In genomic region chr2:8629402-8629801, GRCh38 we compare ENCODE assay signal across 1 cellular context.
TF ChIP-seq lines count a peak whose summit lies in the region.

No MANE protein-coding gene starts in this region.

TF ChIP-seq in HCT116, 20 proteins besides CTCF, POLR2A, EP300 and RAD21 (continued from another document):
- TF ChIP-seq, protein P1, sequence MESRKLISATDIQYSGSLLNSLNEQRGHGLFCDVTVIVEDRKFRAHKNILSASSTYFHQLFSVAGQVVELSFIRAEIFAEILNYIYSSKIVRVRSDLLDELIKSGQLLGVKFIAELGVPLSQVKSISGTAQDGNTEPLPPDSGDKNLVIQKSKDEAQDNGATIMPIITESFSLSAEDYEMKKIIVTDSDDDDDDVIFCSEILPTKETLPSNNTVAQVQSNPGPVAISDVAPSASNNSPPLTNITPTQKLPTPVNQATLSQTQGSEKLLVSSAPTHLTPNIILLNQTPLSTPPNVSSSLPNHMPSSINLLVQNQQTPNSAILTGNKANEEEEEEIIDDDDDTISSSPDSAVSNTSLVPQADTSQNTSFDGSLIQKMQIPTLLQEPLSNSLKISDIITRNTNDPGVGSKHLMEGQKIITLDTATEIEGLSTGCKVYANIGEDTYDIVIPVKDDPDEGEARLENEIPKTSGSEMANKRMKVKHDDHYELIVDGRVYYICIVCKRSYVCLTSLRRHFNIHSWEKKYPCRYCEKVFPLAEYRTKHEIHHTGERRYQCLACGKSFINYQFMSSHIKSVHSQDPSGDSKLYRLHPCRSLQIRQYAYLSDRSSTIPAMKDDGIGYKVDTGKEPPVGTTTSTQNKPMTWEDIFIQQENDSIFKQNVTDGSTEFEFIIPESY (IDR thresholded peaks at IDR 0.05; ENCODE audit: extremely low read depth, insufficient replicate concordance, low read length): no peak
- TF ChIP-seq FOSL1 (IDR thresholded peaks at IDR 0.05; ENCODE audit: low read depth) (no peak), ZNF274 (IDR thresholded peaks at IDR 0.05; ENCODE audit: low read depth, low read length) (no peak), YY1 (IDR thresholded peaks at IDR 0.05; ENCODE audit: extremely low read depth, insufficient replicate concordance, low read depth, low read length) (no peak), SIN3A (IDR thresholded peaks at IDR 0.05; ENCODE audit: low read depth) (no peak), ZFX (IDR thresholded peaks at IDR 0.05) (no peak), ATF3 (IDR thresholded peaks at IDR 0.05) (no peak)
TF ChIP-seq in HCT116: peak in this region for 0.
